ENCODE assay signal across 1 cellular context in genomic region chr14:22131749-22132476, GRCh38.
TF ChIP-seq lines count a peak whose summit lies in the region.

No MANE protein-coding gene starts in this region.

TF ChIP-seq in HCT116, 20 proteins besides CTCF, POLR2A, EP300 and RAD21 (continued from another document):
- TF ChIP-seq REST (IDR thresholded peaks at IDR 0.05; ENCODE audit: low read depth) (no peak), EGR1 (IDR thresholded peaks at IDR 0.05; ENCODE audit: low read depth) (no peak), EZH2phosphoT487 (IDR thresholded peaks at IDR 0.05; ENCODE audit: borderline replicate concordance) (no peak), ZFX (IDR thresholded peaks at IDR 0.05) (no peak), ATF3 (IDR thresholded peaks at IDR 0.05) (no peak), ZNF274 (IDR thresholded peaks at IDR 0.05; ENCODE audit: low read depth, low read length) (no peak)
- TF ChIP-seq, protein P1, sequence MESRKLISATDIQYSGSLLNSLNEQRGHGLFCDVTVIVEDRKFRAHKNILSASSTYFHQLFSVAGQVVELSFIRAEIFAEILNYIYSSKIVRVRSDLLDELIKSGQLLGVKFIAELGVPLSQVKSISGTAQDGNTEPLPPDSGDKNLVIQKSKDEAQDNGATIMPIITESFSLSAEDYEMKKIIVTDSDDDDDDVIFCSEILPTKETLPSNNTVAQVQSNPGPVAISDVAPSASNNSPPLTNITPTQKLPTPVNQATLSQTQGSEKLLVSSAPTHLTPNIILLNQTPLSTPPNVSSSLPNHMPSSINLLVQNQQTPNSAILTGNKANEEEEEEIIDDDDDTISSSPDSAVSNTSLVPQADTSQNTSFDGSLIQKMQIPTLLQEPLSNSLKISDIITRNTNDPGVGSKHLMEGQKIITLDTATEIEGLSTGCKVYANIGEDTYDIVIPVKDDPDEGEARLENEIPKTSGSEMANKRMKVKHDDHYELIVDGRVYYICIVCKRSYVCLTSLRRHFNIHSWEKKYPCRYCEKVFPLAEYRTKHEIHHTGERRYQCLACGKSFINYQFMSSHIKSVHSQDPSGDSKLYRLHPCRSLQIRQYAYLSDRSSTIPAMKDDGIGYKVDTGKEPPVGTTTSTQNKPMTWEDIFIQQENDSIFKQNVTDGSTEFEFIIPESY (IDR thresholded peaks at IDR 0.05; ENCODE audit: extremely low read depth, insufficient replicate concordance, low read length) = no peak
TF ChIP-seq in HCT116: peak in this region for 0.
